23 cellular contexts compared by ENCODE assay signal in the genomic region with DNA sequence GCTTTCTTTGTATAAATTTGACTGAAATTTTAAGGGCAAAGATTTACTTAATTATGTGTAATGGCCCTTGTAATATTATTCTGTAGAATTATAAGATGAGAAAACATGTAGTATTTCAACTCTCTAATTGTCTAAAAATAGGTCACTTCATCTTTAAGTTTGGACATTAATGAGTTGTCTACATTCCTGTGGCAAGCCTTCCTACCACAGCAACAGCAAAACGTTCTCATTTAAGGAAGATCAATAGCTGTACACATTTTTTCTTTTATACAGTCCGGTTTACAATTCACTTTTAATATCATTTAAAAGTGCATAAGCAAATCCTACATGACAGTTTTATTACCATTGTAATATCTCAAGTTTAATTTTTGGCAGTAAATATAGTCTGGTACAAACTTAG.
"Had no signal": no experiment of that assay in that cellular context is flagged by ENCODE, and none has a peak within 500 bp of the region (broad histone marks: within the 10 kb centered on the region; RNA-seq: fewer than 3 reads in every experiment).

No MANE protein-coding gene starts in this region.

- H3K9ac ChIP-seq: neural progenitor cell, parathyroid adenoma had no signal

- H2AFZ ChIP-seq: neural progenitor cell, parathyroid adenoma had no signal

- H3K36me3 ChIP-seq: ascending aorta, heart left ventricle, left lung, lower lobe of right lung, neural progenitor cell, tibial nerve had no signal

- H3K27ac ChIP-seq: ascending aorta, foreskin keratinocyte, heart left ventricle, left lung, lower lobe of right lung, neural progenitor cell, parathyroid adenoma, psoas muscle, tibial nerve had no signal

- DNase-seq: activated CD4-positive, alpha-beta T cell treated with anti-CD3 and anti-CD28 coated beads for 36 hours; activated CD4-positive, CD25-positive, alpha-beta regulatory T cell; activated CD8-positive, alpha-beta memory T cell treated with anti-CD3 and anti-CD28 coated beads, Interleukin-2, amount 10 ng/mL, durations not matched to agents 7 days and 5 days; activated CD8-positive, alpha-beta T cell treated with anti-CD3 and anti-CD28 coated beads, Interleukin-2, amount 10 ng/mL, durations not matched to agents 7 days and 5 days; activated naive CD4-positive, alpha-beta T cell; activated T-cell treated with anti-CD3 and anti-CD28 coated beads, Interleukin-2, amount 50 U/mL, for 48 hours; endodermal cell; foreskin keratinocyte; heart left ventricle; kidney glomerular epithelial cell; left lung; lower lobe of right lung; mesenchymal stem cell; naive thymus-derived CD8-positive, alpha-beta T cell; occipital lobe; psoas muscle; right cardiac atrium; stimulated activated CD4-positive, alpha-beta T cell treated with anti-CD3 and anti-CD28 coated beads, Interleukin-2, amount 100 ng/mL, for 48 hours; stimulated activated naive CD4-positive, alpha-beta T cell treated with Interleukin-2 at 50 U/mL for 16 hours had no signal

- H3K79me2 ChIP-seq: parathyroid adenoma had no signal

- H3K4me3 ChIP-seq: ascending aorta, heart left ventricle, left lung, lower lobe of right lung, neural progenitor cell, psoas muscle, tibial nerve had no signal

- H3K9me3 ChIP-seq: ascending aorta, left lung, lower lobe of right lung, psoas muscle, tibial nerve had no signal

- H3K27me3 ChIP-seq: ascending aorta, foreskin keratinocyte, heart left ventricle, left lung, neural progenitor cell, tibial nerve had no signal

- H3K4me2 ChIP-seq: neural progenitor cell had no signal

- H3K4me1 ChIP-seq: ascending aorta, foreskin keratinocyte, heart left ventricle, left lung, lower lobe of right lung, neural progenitor cell, parathyroid adenoma, psoas muscle, tibial nerve had no signal
